8 cellular contexts compared by ENCODE assay signal in genomic region chr2:6864938-6865345, GRCh38. TPM values are rescaled to one million over a fixed set of nuclear protein-coding genes. Genes with fewer than 3 reads are reported as not detected.
DNase-seq lines count a peak whose midpoint lies in the region; ATAC-seq and TF ChIP-seq lines count a peak whose summit lies in the region.

No MANE protein-coding gene starts in this region.

- H2AFZ ChIP-seq in SU-DHL-6 (ENCODE audit: low read depth, low read length, severe bottlenecking) = peak overlapping the region; percentile 1
- H2AFZ ChIP-seq in neural cell (ENCODE audit: low read depth, low read length) = no peak overlapping the region

- TF ChIP-seq CTCF in SU-DHL-6 (IDR thresholded peaks at IDR 0.05; ENCODE audit: insufficient read depth, low read length, poor library complexity, severe bottlenecking) = no peak
- TF ChIP-seq CTCF in neural cell (IDR thresholded peaks at IDR 0.05; ENCODE audit: poor library complexity, severe bottlenecking) = no peak

- H3K27me3 ChIP-seq in SU-DHL-6 (ENCODE audit: low read length) (no peaks in the 10 kb centered on the region), neural cell (ENCODE audit: insufficient read depth, low read depth, low read length) (peaks cover 16% of the 10 kb centered on the region)

- H3K27ac ChIP-seq in SU-DHL-6 (ENCODE audit: low read depth, low read length) (no peak overlapping the region), neural cell (ENCODE audit: low read length) (no peak overlapping the region)

- peaks cover 9% of the 10 kb centered on the region; the same call in 1 of the 2 replicates for H3F3A ChIP-seq in SU-DHL-6 (ENCODE audit: insufficient read depth)
- peaks cover 3% of the 10 kb centered on the region for H3F3A ChIP-seq in neural cell (ENCODE audit: insufficient read depth, low read length, poor library complexity, severe bottlenecking)

- H3K79me2 ChIP-seq in SU-DHL-6 (ENCODE audit: insufficient read depth, low read length) (no peaks in the 10 kb centered on the region), neural cell (replicated peaks; ENCODE audit: insufficient read depth, low read length) (no peaks in the 10 kb centered on the region)

- ATAC-seq in GM18498 (IDR thresholded peaks at IDR 0.05; ENCODE audit: unreplicated experiment) (peak; percentile 28), HG02571 (IDR thresholded peaks at IDR 0.05; ENCODE audit: unreplicated experiment) (peak; percentile 17), GM18520 (IDR thresholded peaks at IDR 0.05; ENCODE audit: unreplicated experiment) (no peak)

- TF ChIP-seq EP300 in neural cell (conservative IDR thresholded peaks at IDR 0.05; ENCODE audit: poor library complexity, severe bottlenecking) = no peak

- H3K9me3 ChIP-seq in SU-DHL-6 (ENCODE audit: insufficient read depth, low read length) = no peaks in the 10 kb centered on the region; the same call in 1 of the 2 replicates
- H3K9me3 ChIP-seq in neural cell (ENCODE audit: low read length) = no peaks in the 10 kb centered on the region

- H3K9ac ChIP-seq in SU-DHL-6 (ENCODE audit: low read length) (peak overlapping the region; percentile 57), neural cell (ENCODE audit: low read length) (peak overlapping the region; percentile 64)

- no peaks in the 10 kb centered on the region for H3K9me2 ChIP-seq in SU-DHL-6 (replicated peaks; ENCODE audit: insufficient read depth, low read length)
- H3K9me2 ChIP-seq in neural cell (ENCODE audit: insufficient read depth, low read length) = no peaks in the 10 kb centered on the region

- DNase-seq in effector CD4-positive, alpha-beta T cell = peak; percentile 8
- DNase-seq in NCI-H2171 treated with DMSO at 0.1 percent for 48 hours (lab: John Stamatoyannopoulos, UW) = no peak
- no peak for DNase-seq in NCI-H774 (lab: John Stamatoyannopoulos, UW)

- H3K36me3 ChIP-seq in SU-DHL-6 (ENCODE audit: low read length) (no peaks in the 10 kb centered on the region; the same call in 1 of the 2 replicates), neural cell (ENCODE audit: insufficient read depth, low read length) (no peaks in the 10 kb centered on the region)

- no peaks in the 10 kb centered on the region for H4K20me1 ChIP-seq in SU-DHL-6 (ENCODE audit: low read depth, low read length)
- no peaks in the 10 kb centered on the region for H4K20me1 ChIP-seq in neural cell (ENCODE audit: insufficient read depth)

- H3K4me3 ChIP-seq in SU-DHL-6 (ENCODE audit: insufficient read depth, low read length, poor library complexity, severe bottlenecking) (peak overlapping the region; percentile 52), neural cell (ENCODE audit: low read length) (peak overlapping the region; percentile 78)

- TF ChIP-seq RAD21 in neural cell (conservative IDR thresholded peaks at IDR 0.05) = no peak

- peak overlapping the region; percentile 59 for H3K4me2 ChIP-seq in SU-DHL-6 (ENCODE audit: low read depth, low read length, poor library complexity, severe bottlenecking)
- no peak overlapping the region for H3K4me2 ChIP-seq in neural cell (ENCODE audit: low read length)

TF ChIP-seq in neural cell, 6 proteins besides CTCF, POLR2A, EP300 and RAD21:
- TF ChIP-seq REST (IDR thresholded peaks at IDR 0.05; ENCODE audit: borderline replicate concordance) (no peak), EZH2 (IDR thresholded peaks at IDR 0.05; ENCODE audit: borderline replicate concordance, insufficient read depth, low read length, poor library complexity, severe bottlenecking) (no peak), POLR2AphosphoS5 (IDR thresholded peaks at IDR 0.05) (no peak), MXI1 (conservative IDR thresholded peaks at IDR 0.05; ENCODE audit: poor library complexity, severe bottlenecking) (no peak), TAF1 (IDR thresholded peaks at IDR 0.05; ENCODE audit: low read depth) (no peak), SMC3 (conservative IDR thresholded peaks at IDR 0.05; ENCODE audit: poor library complexity) (no peak)

RNA-seq across cellular contexts. Expression of gene CMPK2, which starts 0.8 kb away (rescaled TPM):
- polyA plus RNA-seq in neural cell = 6.5 and 6.7 TPM in 2 replicates
- polyA minus RNA-seq in neural cell = 8.0 and 9.7 TPM in 2 replicates

RNA-seq across cellular contexts. Expression of gene RSAD2, which starts 12.6 kb away (rescaled TPM):
- 0.16 and 1.2 TPM in 2 replicates for polyA plus RNA-seq in neural cell
- polyA minus RNA-seq in neural cell = 0.12 and 1.2 TPM in 2 replicates

RNA-seq across cellular contexts. Expression of gene RNF144A, which starts 52.3 kb away (rescaled TPM):
- 26.9 and 27.8 TPM in 2 replicates for polyA plus RNA-seq in neural cell
- polyA minus RNA-seq in neural cell = 51.4 and 54.5 TPM in 2 replicates
